ENCODE assay signal across 8 cellular contexts in the genomic region with DNA sequence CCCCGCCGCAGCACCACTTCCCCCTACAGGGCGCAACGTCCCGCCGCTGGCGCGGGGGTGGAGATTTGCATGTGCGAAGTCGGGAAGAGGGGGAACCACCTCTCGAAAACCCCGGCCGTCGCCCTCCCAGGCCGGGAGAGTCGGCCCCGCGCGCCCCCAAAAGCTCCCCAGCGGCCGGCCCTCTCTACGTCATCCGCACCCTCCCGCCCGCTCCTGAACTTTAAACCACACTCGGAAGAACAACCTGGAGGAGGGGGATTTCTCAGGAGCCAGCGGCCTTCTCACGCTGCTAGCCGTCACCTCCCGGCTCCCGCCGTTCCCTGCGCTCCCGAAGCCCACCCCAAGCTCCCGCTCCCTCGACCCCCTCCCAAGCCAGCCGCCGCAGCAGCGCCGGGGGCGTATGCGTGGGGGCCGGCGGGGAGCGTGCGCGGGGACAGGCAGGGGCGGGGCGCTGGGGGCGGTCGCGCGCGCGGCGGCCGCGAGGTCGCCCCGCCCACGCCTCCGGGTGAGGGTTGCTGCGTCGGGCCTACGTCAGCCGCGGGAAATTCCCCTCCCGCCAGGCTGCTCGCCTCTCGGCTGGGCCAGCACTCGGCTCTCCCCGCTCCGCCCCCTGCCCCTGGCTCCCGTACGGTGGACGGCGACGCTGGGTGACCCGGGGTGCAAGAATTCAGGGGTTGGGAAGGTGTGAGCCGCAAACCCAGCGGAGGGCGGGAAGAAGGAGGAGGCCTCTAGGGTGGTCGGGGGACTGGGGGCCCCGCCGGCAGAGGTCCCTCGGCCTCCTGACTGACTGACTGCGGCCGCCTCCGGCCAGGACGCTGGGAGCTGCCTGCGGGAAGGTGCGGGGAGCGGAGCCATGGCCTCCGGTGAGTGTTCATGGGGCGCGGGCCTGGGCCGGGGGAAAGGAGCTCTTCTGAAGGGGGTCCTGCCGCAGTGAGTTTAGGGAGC. TPM values are rescaled to one million over a fixed set of nuclear protein-coding genes. Genes with fewer than 3 reads are reported as not detected.
A peak's percentile ranks its signal among the peaks of the same experiment; 100 is the strongest.
DNase-seq lines count a peak whose midpoint lies in the region; ATAC-seq and TF ChIP-seq lines count a peak whose summit lies in the region.

A gene (plus strand): TSS at position 587 of the 945 bp plus-strand sequence. CDS start 267 bp downstream, at position 854.

- DNase-seq in AML-193 (lab: John Stamatoyannopoulos, UW) (peak; percentile 80), NCI-H345 treated with DMSO at 0.1 percent for 48 hours (lab: John Stamatoyannopoulos, UW; ENCODE audit: unreplicated experiment) (peak; percentile 71), cerebellum (ENCODE audit: low spot score) (peak; percentile 96), kidney epithelial cell (ENCODE audit: low read depth) (peak; percentile 74)
- peak; percentile 85 for DNase-seq in activated CD4-positive, alpha-beta T cell treated with anti-CD3 and anti-CD28 coated beads for 1 hour
- peak; percentile 95 for DNase-seq in stimulated activated CD4-positive, alpha-beta T cell treated with anti-CD3 and anti-CD28 coated beads, Interleukin-15, amount 100 ng/mL, for 24 hours

- TF ChIP-seq CTCF in kidney epithelial cell (IDR thresholded peaks at IDR 0.05; ENCODE audit: insufficient read depth, low read length, poor library complexity, severe bottlenecking) = peak; percentile 25

- H3K4me3 ChIP-seq in kidney epithelial cell (ENCODE audit: low read depth, low read length) = peak within 1 kb of the TSS; percentile 96

- no peaks in the 10 kb centered on the region for H3K27me3 ChIP-seq in kidney epithelial cell (ENCODE audit: control insufficient read depth, insufficient read depth, low read length)

- ATAC-seq in GM19023 (IDR thresholded peaks at IDR 0.05; ENCODE audit: unreplicated experiment) (peak; percentile 89), HG03196 (IDR thresholded peaks at IDR 0.05; ENCODE audit: unreplicated experiment) (peak; percentile 82)

- no peaks in the 10 kb centered on the region for H3K36me3 ChIP-seq in kidney epithelial cell (ENCODE audit: control insufficient read depth, insufficient read depth, low read length)

RNA-seq across cellular contexts. Expression of the gene that starts here (rescaled TPM):
- total RNA-seq in cerebellum = 7.8 TPM
- total RNA-seq in kidney epithelial cell = 6.7 and 8.6 TPM in 2 replicates

Comparison
In these comparisons a context has a peak if more than half of its experiments do, and no peak if none do; other contexts are left out.
1. Peak in every context shown above with its lines: DNase-seq, ATAC-seq and H3K4me3 ChIP-seq.